1 cellular context compared by ENCODE assay signal in genomic region chr20:19885576-19885956, GRCh38.
TF ChIP-seq lines count a peak whose summit lies in the region.

No MANE protein-coding gene starts in this region.

TF ChIP-seq in GM23338, 12 proteins besides CTCF, POLR2A, EP300 and RAD21 (continued from another document):
- TF ChIP-seq ZNF462 (CRISPR knock-in tag; IDR thresholded peaks at IDR 0.05) = no peak
- no peak for TF ChIP-seq JUNB (IDR thresholded peaks at IDR 0.05; ENCODE audit: unreplicated experiment)
- no peak for TF ChIP-seq POLR2AphosphoS5 (IDR thresholded peaks at IDR 0.05; ENCODE audit: low read depth)
- TF ChIP-seq STAT1 (IDR thresholded peaks at IDR 0.05; ENCODE audit: unreplicated experiment) = no peak
- no peak for TF ChIP-seq ETS1 (IDR thresholded peaks at IDR 0.05)
- no peak for TF ChIP-seq ZNF114 (CRISPR knock-in tag; IDR thresholded peaks at IDR 0.05)
- TF ChIP-seq EZH2phosphoT487 (IDR thresholded peaks at IDR 0.05; ENCODE audit: unreplicated experiment) = no peak
- no peak for TF ChIP-seq CREB1 (CRISPR knock-in tag; IDR thresholded peaks at IDR 0.05; ENCODE audit: low read depth)
- TF ChIP-seq REST (IDR thresholded peaks at IDR 0.05; ENCODE audit: unreplicated experiment) = no peak
